14 cellular contexts compared by ENCODE assay signal in genomic region chrX:118595501-118596042, GRCh38.
DNase-seq lines count a peak whose midpoint lies in the region; ATAC-seq and TF ChIP-seq lines count a peak whose summit lies in the region.
"Had no signal": no experiment of that assay in that cellular context is flagged by ENCODE, and none has a peak within 500 bp of the region (broad histone marks: within the 10 kb centered on the region; RNA-seq: fewer than 3 reads in every experiment).

No MANE protein-coding gene starts in this region.

- no peak overlapping the region for H3K4me3 Mint-ChIP-seq in activated naive CD4-positive, alpha-beta T cell treated with anti-CD3 and anti-CD28 coated beads, Interleukin-2, amount 50 U/mL, for 24 hours
- no peak overlapping the region for H3K4me3 Mint-ChIP-seq in chondrocyte (ENCODE audit: unreplicated experiment)

- no peaks in the 10 kb centered on the region for H3K9me3 Mint-ChIP-seq in activated naive CD4-positive, alpha-beta T cell treated with anti-CD3 and anti-CD28 coated beads, Interleukin-2, amount 50 U/mL, for 24 hours
- no peaks in the 10 kb centered on the region for H3K9me3 Mint-ChIP-seq in chondrocyte (ENCODE audit: low read depth)

- H3K4me1 Mint-ChIP-seq in activated naive CD4-positive, alpha-beta T cell treated with anti-CD3 and anti-CD28 coated beads, Interleukin-2, amount 50 U/mL, for 24 hours: peaks cover 10% of the 10 kb centered on the region
- H3K4me1 Mint-ChIP-seq in chondrocyte (ENCODE audit: low read depth): peaks cover 37% of the 10 kb centered on the region

- H3K4me3 ChIP-seq in stomach smooth muscle (ENCODE audit: low read length in 2 of 2): no peak overlapping the region
- H3K4me3 ChIP-seq: Peyer's patch had no signal

- no peak for DNase-seq in activated naive CD4-positive, alpha-beta T cell treated with Interleukin-2 at 50 U/mL for 16 hours
- DNase-seq in NCI-H1694 (lab: John Stamatoyannopoulos, UW) (peak; percentile 61), chondrocyte (ENCODE audit: low spot score) (no peak)
- no peak for DNase-seq in stimulated activated CD4-positive, alpha-beta T cell treated with anti-CD3 and anti-CD28 coated beads, Interleukin-4, amount 100 ng/mL, for 1 hour
- DNase-seq: activated CD4-positive, alpha-beta T cell treated with anti-CD3 and anti-CD28 coated beads, Interleukin-2, amount 50 U/mL, for 1 hour; activated gamma-delta T cell; cerebellar nuclear complex; mesenchymal stem cell; NCI-H226; Peyer's patch had no signal

- peak overlapping the region; percentile 24 for H3K27ac ChIP-seq in stomach smooth muscle (ENCODE audit: low read length)
- H3K27ac ChIP-seq: Peyer's patch had no signal

- H3K36me3 ChIP-seq in stomach smooth muscle (ENCODE audit: control insufficient read depth in 2 of 2, insufficient read depth in 2 of 2, low read length in 2 of 2): peaks cover 6 to 10% of the 10 kb centered on the region in 2 donors
- H3K36me3 ChIP-seq: Peyer's patch had no signal

- H3K27me3 ChIP-seq in stomach smooth muscle (ENCODE audit: control insufficient read depth in 1 of 2, insufficient read depth in 2 of 2, low read length in 2 of 2): peaks cover 0 to 9% of the 10 kb centered on the region in 2 donors
- H3K27me3 ChIP-seq: Peyer's patch had no signal

- H3K27ac Mint-ChIP-seq in activated naive CD4-positive, alpha-beta T cell treated with anti-CD3 and anti-CD28 coated beads, Interleukin-2, amount 50 U/mL, for 24 hours: peak overlapping the region; percentile 60
- H3K27ac Mint-ChIP-seq in chondrocyte (ENCODE audit: unreplicated experiment): peak overlapping the region; percentile 18

- peaks cover 2% of the 10 kb centered on the region for H3K36me3 Mint-ChIP-seq in activated naive CD4-positive, alpha-beta T cell treated with anti-CD3 and anti-CD28 coated beads, Interleukin-2, amount 50 U/mL, for 24 hours
- peaks cover 4% of the 10 kb centered on the region for H3K36me3 Mint-ChIP-seq in chondrocyte (ENCODE audit: low read depth)

- ATAC-seq in GM21390 (IDR thresholded peaks at IDR 0.05; ENCODE audit: unreplicated experiment): no peak
- no peak for ATAC-seq in HG03354 (IDR thresholded peaks at IDR 0.05; ENCODE audit: poor library complexity, severe bottlenecking, unreplicated experiment)

- H3K27me3 Mint-ChIP-seq in activated naive CD4-positive, alpha-beta T cell treated with anti-CD3 and anti-CD28 coated beads, Interleukin-2, amount 50 U/mL, for 24 hours: no peaks in the 10 kb centered on the region
- H3K27me3 Mint-ChIP-seq in chondrocyte (ENCODE audit: low read depth): no peaks in the 10 kb centered on the region

- peaks cover 2% of the 10 kb centered on the region for H3K4me1 ChIP-seq in stomach smooth muscle (ENCODE audit: control insufficient read depth, insufficient read depth, low read length)
- H3K4me1 ChIP-seq: Peyer's patch had no signal

- H3K9ac ChIP-seq in stomach smooth muscle (ENCODE audit: low read length in 2 of 2): no peak overlapping the region

- no peaks in the 10 kb centered on the region for H3K9me3 ChIP-seq in stomach smooth muscle (ENCODE audit: control insufficient read depth in 2 of 2, low read length in 2 of 2)
- H3K9me3 ChIP-seq: Peyer's patch had no signal

- TF ChIP-seq CTCF in chondrocyte (IDR thresholded peaks at IDR 0.05): no peak
